In the genomic region with DNA sequence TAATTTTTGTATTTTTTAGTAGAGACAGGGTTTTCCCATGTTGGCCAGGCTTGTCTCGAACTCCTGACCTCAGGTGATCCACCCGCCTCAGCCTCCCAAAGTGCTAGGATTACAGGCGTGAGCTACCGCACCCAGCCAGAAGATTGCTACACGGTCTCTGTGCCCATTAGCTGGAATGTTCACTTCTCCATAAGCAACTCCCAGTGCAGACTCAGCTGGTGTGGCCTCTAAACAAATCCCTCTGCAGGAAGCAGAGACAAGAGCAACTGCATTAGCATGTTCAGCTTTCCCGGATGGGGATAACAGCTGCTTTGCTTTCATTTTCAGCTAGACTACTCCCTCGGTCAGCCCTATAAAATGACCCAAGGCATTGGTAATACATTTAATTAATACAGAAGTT, we compare ENCODE assay signal across 8 cellular contexts. TPM values are rescaled to one million over a fixed set of nuclear protein-coding genes. Genes with fewer than 3 reads are reported as not detected.
DNase-seq lines count a peak whose midpoint lies in the region; ATAC-seq, FAIRE-seq and TF ChIP-seq lines count a peak whose summit lies in the region.
"Not testable (repeated sequence)": the region's sequence is repeated elsewhere in the genome, so short reads cannot be mapped to it uniquely, and the experiment has no call there.

No MANE protein-coding gene starts in this region.

- not testable (repeated sequence) for FAIRE-seq in K562 (lab: Jason Lieb, UNC)

- not testable (repeated sequence) for H3K4me2 ChIP-seq in K562 (ENCODE audit: insufficient read depth, low read length)
- H3K4me2 ChIP-seq in neural progenitor cell: peak overlapping the region; percentile 32

- BruUV-seq in K562 (replicated peaks; lab: Mats Ljungman, UMichigan): not testable (repeated sequence)

- not testable (repeated sequence) for H3K9me1 ChIP-seq in K562 (ENCODE audit: control insufficient read depth, insufficient read depth, low read length)

- H3K9me3 Mint-ChIP-seq in neural progenitor cell: not testable (repeated sequence)

- CTCF ChIA-PET in K562 (lab: Yijun Ruan, JAX; ENCODE audit: low intra/inter-chr PET ratio): interaction anchor here (0.6 to 5.4 kb wide), 3 partner anchors 57 to 209 kb away, joined by 3 to 106 read pairs (median 13); a partner anchor contains a TSS

- WGBS in K562 (ENCODE audit: insufficient coverage, low coverage, missing lambda C conversion rate): 68% methylated on average over 7 of the region's 7 CpGs

- POLR2A ChIA-PET in K562 (lab: Yijun Ruan, JAX): interaction anchor here (0.9 to 15.6 kb wide), 2 partner anchors 9 to 16 kb away, joined by 3 to 226 read pairs; a partner anchor contains a TSS

- ATAC-seq in K562: not testable (repeated sequence)

- not testable (repeated sequence) for TF ChIP-seq CTCF in K562 (IDR thresholded peaks at IDR 0.05 in 2 of 3, conservative IDR thresholded peaks at IDR 0.05 in 1 of 3; ENCODE audit: insufficient read depth in 2 of 3, low read depth in 1 of 3, low read length in 3 of 3); neural progenitor cell (IDR thresholded peaks at IDR 0.05)

- H3K79me2 ChIP-seq in K562 (ENCODE audit: control insufficient read depth, insufficient read depth, low read length); neural progenitor cell (ENCODE audit: low read depth): not testable (repeated sequence)

- H3K27ac Mint-ChIP-seq in neural progenitor cell: not testable (repeated sequence)

- H3K27me3 ChIP-seq in NT2/D1 (ENCODE audit: insufficient read depth, insufficient read length); K562 (ENCODE audit: control insufficient read depth in 2 of 2, insufficient read depth in 2 of 2, low read length in 2 of 2); neural progenitor cell; stomach smooth muscle (ENCODE audit: control insufficient read depth in 1 of 2, insufficient read depth in 2 of 2, low read length in 2 of 2): not testable (repeated sequence)

- H3K4me1 Mint-ChIP-seq in neural progenitor cell: peaks cover 10% of the 10 kb centered on the region

- DNase-seq in Ammon's horn (ENCODE audit: low spot score) (peak; percentile 58), HT1080 (ENCODE audit: low read depth) (peak; percentile 38), NT2/D1 (ENCODE audit: low read depth, low spot score) (peak; percentile 62), fibroblast of peridontal ligament (ENCODE audit: extremely low read depth) (peak; percentile 84), islet precursor cell (peak; percentile 71), neural progenitor cell (ENCODE audit: low spot score) (peak; percentile 61)
- DNase-seq in K562 (ENCODE audit: extremely low read depth in 1 of 4, low spot score in 3 of 4): not testable (repeated sequence)

- H3K27me3 Mint-ChIP-seq in neural progenitor cell (ENCODE audit: insufficient read depth, low read depth): not testable (repeated sequence)

- not testable (repeated sequence) for H3K36me3 Mint-ChIP-seq in neural progenitor cell

- not testable (repeated sequence) for H3K36me3 ChIP-seq in NT2/D1 (ENCODE audit: insufficient read depth, insufficient read length, low read length); K562 (ENCODE audit: control insufficient read depth, insufficient read depth, low read length); neural progenitor cell; stomach smooth muscle (ENCODE audit: control insufficient read depth in 2 of 2, insufficient read depth in 2 of 2, low read length in 2 of 2)

- not testable (repeated sequence) for H3K4me3 Mint-ChIP-seq in neural progenitor cell

- H2AFZ ChIP-seq in K562 (ENCODE audit: low read depth, low read length); neural progenitor cell (replicated peaks): not testable (repeated sequence)

- not testable (repeated sequence) for H3K4me1 ChIP-seq in NT2/D1 (ENCODE audit: insufficient read depth, insufficient read length); K562 (replicated peaks in 1 of 2; ENCODE audit: control insufficient read depth in 2 of 2, insufficient read depth in 2 of 2, low read length in 2 of 2)
- H3K4me1 ChIP-seq in neural progenitor cell: peaks cover 13% of the 10 kb centered on the region
- peaks cover 11% of the 10 kb centered on the region for H3K4me1 ChIP-seq in stomach smooth muscle (ENCODE audit: control insufficient read depth, insufficient read depth, low read length)

- H3K27ac ChIP-seq in K562 (ENCODE audit: extremely low read depth, low read depth, low read length); neural progenitor cell: not testable (repeated sequence)
- peak overlapping the region; percentile 33 for H3K27ac ChIP-seq in stomach smooth muscle (ENCODE audit: low read length)

- TF ChIP-seq EP300 in K562 (IDR thresholded peaks at IDR 0.05; ENCODE audit: low read length): not testable (repeated sequence)

- not testable (repeated sequence) for H4K20me1 ChIP-seq in K562 (replicated peaks; ENCODE audit: control insufficient read depth, insufficient read depth, low read length); neural progenitor cell (ENCODE audit: low read depth)

- not testable (repeated sequence) for TF ChIP-seq RAD21 in K562 (CRISPR knock-in tag; conservative IDR thresholded peaks at IDR 0.05 in 1 of 2, IDR thresholded peaks at IDR 0.05 in 1 of 2)

- H3K9me3 ChIP-seq in NT2/D1 (ENCODE audit: insufficient read depth, low read length); K562 (replicated peaks; ENCODE audit: control insufficient read depth, insufficient read depth, low read depth, low read length); neural progenitor cell (ENCODE audit: low read depth); stomach smooth muscle (ENCODE audit: control insufficient read depth in 2 of 2, low read length in 2 of 2): not testable (repeated sequence)

- intact Hi-C loops in K562 (cut with micrococcal nuclease): loop anchor here (1.0 to 2.0 kb wide), 2 partner anchors 132 to 210 kb away; no protein-coding TSS in a partner anchor

- not testable (repeated sequence) for H3K9ac ChIP-seq in NT2/D1 (ENCODE audit: insufficient read length, low read depth); neural progenitor cell
- H3K9ac ChIP-seq in K562 (ENCODE audit: insufficient read depth in 1 of 2, low read depth in 2 of 2, low read length in 2 of 2): peak overlapping the region in 1 of 2 experiments; percentile 10; a peak in 1 of 4 replicates
- H3K9ac ChIP-seq in stomach smooth muscle (ENCODE audit: low read length in 2 of 2): peak overlapping the region in 1 of 2 donors; percentile 14

- in situ Hi-C loops in K562 (cut with MboI): not testable (repeated sequence)

- H3K4me3 ChIP-seq in NT2/D1 (ENCODE audit: insufficient read length, low read depth); K562; neural progenitor cell: not testable (repeated sequence)
- H3K4me3 ChIP-seq in stomach smooth muscle (ENCODE audit: low read length in 2 of 2): peak overlapping the region; percentile 40 to 50

- H3F3A ChIP-seq in neural progenitor cell (ENCODE audit: low read depth): peaks cover 32% of the 10 kb centered on the region

- not testable (repeated sequence) for TF ChIP-seq POLR2A in K562 (conservative IDR thresholded peaks at IDR 0.05)

RNA-seq across cellular contexts. Expression of a gene that starts 20.7 kb away (rescaled TPM):
- total RNA-seq in HT1080 (2014; rRNA removed; shearing (Covaris generic)): 30.8 and 33.4 TPM in 2 replicates
- polyA plus RNA-seq in HT1080 (2015; cell fraction: cytosol; rRNA removed): 17.1 and 19.3 TPM in 2 replicates
- 84.1 and 94.9 TPM in 2 replicates for polyA plus RNA-seq in HT1080 (2015; cell fraction: nucleus; rRNA removed)
- 71.8 and 131 TPM in 2 replicates for total RNA-seq in K562 (2011; cell fraction: chromatin; rRNA removed; ENCODE audit: low replicate concordance)
- 89.7 and 95.8 TPM in 2 replicates for total RNA-seq in K562 (2011; cell fraction: nucleolus; rRNA removed)
- total RNA-seq in K562 (2011; cell fraction: nucleoplasm; rRNA removed): 74.4 and 78.0 TPM in 2 replicates
- total RNA-seq in K562 (2014; rRNA removed): 32.1 and 36.8 TPM in 2 replicates
- total RNA-seq in K562 (2014; rRNA removed; fragmentation: Illumina TruSeq; extraction: Trizol): 13.0 and 16.5 TPM in 2 replicates
- 26.8 and 29.0 TPM in 2 replicates for total RNA-seq in K562 (2015; rRNA removed; fragmentation: Illumina TruSeq; extraction: Trizol)
- 36.1 and 37.8 TPM in 2 replicates for total RNA-seq in K562 (2021)
- 23.6 and 39.9 TPM in 2 replicates for polyA plus RNA-seq in K562 (2011; rRNA removed)
- polyA plus RNA-seq in K562 (2011; cell fraction: cytosol; rRNA removed): 31.3 and 41.8 TPM in 2 replicates
- 190 and 211 TPM in 2 replicates for polyA plus RNA-seq in K562 (2011; cell fraction: nucleus; rRNA removed)
- polyA plus RNA-seq in K562 (2012): 30.0 and 54.0 TPM in 2 replicates
- polyA plus RNA-seq in K562 (2014; fragmentation: Illumina TruSeq; extraction: Trizol): 32.7 and 35.6 TPM in 2 replicates
- polyA plus RNA-seq in K562 (2014; fragmentation: Nextera tagmentation; extraction: Ambion mirVana): 1 to 10 TPM; 3.4 to 6.2 TPM
- polyA plus RNA-seq in K562 (2014; rRNA removed): 46.2 and 53.5 TPM in 2 replicates
- 18.2 and 19.1 TPM in 2 replicates for polyA minus RNA-seq in K562 (2011; rRNA and poly(A)+ RNA removed)
- 9.2 and 10.9 TPM in 2 replicates for polyA minus RNA-seq in K562 (2011; cell fraction: cytosol; rRNA and poly(A)+ RNA removed)
- polyA minus RNA-seq in K562 (2011; cell fraction: nucleus; rRNA and poly(A)+ RNA removed): 20.3 and 32.9 TPM in 2 replicates
- 48.2 and 89.7 TPM in 2 replicates for total RNA-seq in neural progenitor cell (ENCODE audit: low replicate concordance)

RNA-seq across cellular contexts. Expression of a gene that starts 21.0 kb away (rescaled TPM):
- 29.1 and 37.6 TPM in 2 replicates for total RNA-seq in HT1080 (2014; rRNA removed; shearing (Covaris generic))
- polyA plus RNA-seq in HT1080 (2015; cell fraction: cytosol; rRNA removed): 15.3 and 18.2 TPM in 2 replicates
- polyA plus RNA-seq in HT1080 (2015; cell fraction: nucleus; rRNA removed): 23.1 and 23.2 TPM in 2 replicates
- total RNA-seq in K562 (2011; cell fraction: chromatin; rRNA removed; ENCODE audit: low replicate concordance): 34.1 and 86.1 TPM in 2 replicates
- total RNA-seq in K562 (2011; cell fraction: nucleolus; rRNA removed): 66.0 and 68.2 TPM in 2 replicates
- total RNA-seq in K562 (2011; cell fraction: nucleoplasm; rRNA removed): 40.8 and 44.2 TPM in 2 replicates
- total RNA-seq in K562 (2014; rRNA removed): 36.7 and 46.9 TPM in 2 replicates
- total RNA-seq in K562 (2014; rRNA removed; fragmentation: Illumina TruSeq; extraction: Trizol): 25.0 and 32.1 TPM in 2 replicates
- total RNA-seq in K562 (2015; rRNA removed; fragmentation: Illumina TruSeq; extraction: Trizol): 46.5 and 46.9 TPM in 2 replicates
- total RNA-seq in K562 (2021): 32.5 and 33.9 TPM in 2 replicates
- polyA plus RNA-seq in K562 (2011; rRNA removed): 30.4 and 36.0 TPM in 2 replicates
- 33.1 and 54.6 TPM in 2 replicates for polyA plus RNA-seq in K562 (2011; cell fraction: cytosol; rRNA removed)
- 75.7 and 103 TPM in 2 replicates for polyA plus RNA-seq in K562 (2011; cell fraction: nucleus; rRNA removed)
- polyA plus RNA-seq in K562 (2012): 25.2 and 34.6 TPM in 2 replicates
- 40.1 and 47.2 TPM in 2 replicates for polyA plus RNA-seq in K562 (2014; fragmentation: Illumina TruSeq; extraction: Trizol)
- 10 to 100 TPM; 59.8 to 85.7 TPM for polyA plus RNA-seq in K562 (2014; fragmentation: Nextera tagmentation; extraction: Ambion mirVana)
- polyA plus RNA-seq in K562 (2014; rRNA removed): 38.0 and 44.8 TPM in 2 replicates
- polyA minus RNA-seq in K562 (2011; rRNA and poly(A)+ RNA removed): 38.1 and 72.9 TPM in 2 replicates
- polyA minus RNA-seq in K562 (2011; cell fraction: cytosol; rRNA and poly(A)+ RNA removed): 21.1 and 35.7 TPM in 2 replicates
- 39.9 and 47.7 TPM in 2 replicates for polyA minus RNA-seq in K562 (2011; cell fraction: nucleus; rRNA and poly(A)+ RNA removed)
- total RNA-seq in neural progenitor cell (ENCODE audit: low replicate concordance): 6.1 and 10.7 TPM in 2 replicates

RNA-seq across cellular contexts. Expression of a gene that starts 34.3 kb away (rescaled TPM):
- not detected in 2 replicates for total RNA-seq in HT1080 (2014; rRNA removed; shearing (Covaris generic))
- not detected in 2 replicates for polyA plus RNA-seq in HT1080 (2015; cell fraction: cytosol; rRNA removed)
- polyA plus RNA-seq in HT1080 (2015; cell fraction: nucleus; rRNA removed): not detected in 2 replicates
- not detected in 2 replicates for total RNA-seq in K562 (2011; cell fraction: chromatin; rRNA removed; ENCODE audit: low replicate concordance)
- total RNA-seq in K562 (2011; cell fraction: nucleolus; rRNA removed): not detected in 2 replicates
- total RNA-seq in K562 (2011; cell fraction: nucleoplasm; rRNA removed): not detected in 2 replicates
- total RNA-seq in K562 (2014; rRNA removed) (not detected in 2 replicates), K562 (2014; rRNA removed; fragmentation: Illumina TruSeq; extraction: Trizol) (not detected in 2 replicates), K562 (2015; rRNA removed; fragmentation: Illumina TruSeq; extraction: Trizol) (not detected in 2 replicates), K562 (2021) (not detected in 2 replicates), neural progenitor cell (ENCODE audit: low replicate concordance) (0.64 and 2.4 TPM in 2 replicates)
- polyA plus RNA-seq in K562 (2011; rRNA removed) (not detected in 2 replicates), K562 (2014; fragmentation: Illumina TruSeq; extraction: Trizol) (not detected in 2 replicates), K562 (2014; fragmentation: Nextera tagmentation; extraction: Ambion mirVana) (not detected), K562 (2014; rRNA removed) (not detected in 2 replicates)
- polyA plus RNA-seq in K562 (2011; cell fraction: cytosol; rRNA removed): not detected in 2 replicates
- not detected in 2 replicates for polyA plus RNA-seq in K562 (2011; cell fraction: nucleus; rRNA removed)
- polyA plus RNA-seq in K562 (2012): 0.04 and 0.28 TPM in 2 replicates
- not detected in 2 replicates for polyA minus RNA-seq in K562 (2011; rRNA and poly(A)+ RNA removed)
- polyA minus RNA-seq in K562 (2011; cell fraction: cytosol; rRNA and poly(A)+ RNA removed): not detected in 2 replicates
- polyA minus RNA-seq in K562 (2011; cell fraction: nucleus; rRNA and poly(A)+ RNA removed): not detected in 2 replicates
